ENCODE assay signal across 31 cellular contexts in genomic region chr13:94758571-94758970, GRCh38. TPM values are rescaled to one million over a fixed set of nuclear protein-coding genes. Genes with fewer than 3 reads are reported as not detected.
"Had no signal": no experiment of that assay in that cellular context is flagged by ENCODE, and none has a peak within 500 bp of the region (broad histone marks: within the 10 kb centered on the region; RNA-seq: fewer than 3 reads in every experiment).

No MANE protein-coding gene starts in this region.

- H3K27me3 ChIP-seq: esophagus squamous epithelium, gastrocnemius medialis, left lung had no signal

- H3K4me3 ChIP-seq: coronary artery, dorsolateral prefrontal cortex, esophagus squamous epithelium, gastrocnemius medialis, heart right ventricle, left lung, lower lobe of right lung, mucosa of descending colon had no signal

- H3K9me3 ChIP-seq: esophagus squamous epithelium, gastrocnemius medialis, heart right ventricle, left lung, lower lobe of right lung, mucosa of descending colon had no signal

- DNase-seq: dermis blood vessel endothelial cell; dorsolateral prefrontal cortex; effector CD4-positive, alpha-beta T cell; effector memory CD8-positive, alpha-beta T cell; endodermal cell; erythroblast; esophagus squamous epithelium; foreskin fibroblast; foreskin melanocyte; gastrocnemius medialis; glutamatergic neuron; head of caudate nucleus; heart right ventricle; hippocampal formation; left cardiac atrium; left ventricle myocardium superior; lower lobe of right lung; mesenchymal stem cell; mucosa of descending colon; naive B cell; naive thymus-derived CD8-positive, alpha-beta T cell had no signal

- H3K36me3 ChIP-seq: esophagus squamous epithelium, gastrocnemius medialis, heart right ventricle, left lung, lower lobe of right lung had no signal

- H3K4me1 ChIP-seq: esophagus squamous epithelium, gastrocnemius medialis, heart right ventricle, left lung, lower lobe of right lung had no signal

- ATAC-seq: effector memory CD8-positive, alpha-beta T cell; esophagus mucosa; gastrocnemius medialis; heart right ventricle; left cardiac atrium; left lung; left ventricle myocardium superior; lower lobe of right lung; mucosa of descending colon; naive thymus-derived CD8-positive, alpha-beta T cell had no signal

- H3K27ac ChIP-seq: coronary artery, dorsolateral prefrontal cortex, epithelial cell of prostate, esophagus squamous epithelium, gastrocnemius medialis, heart right ventricle, left lung, lower lobe of right lung had no signal

RNA-seq across cellular contexts. Expression of gene SOX21, which starts 46.2 kb away (rescaled TPM):
- total RNA-seq: dermis blood vessel endothelial cell; gastrocnemius medialis; glomerular endothelial cell; heart right ventricle; kidney epithelial cell; left cardiac atrium; left ventricle myocardium superior; mesenteric fat pad; mesothelial cell of epicardium; mucosa of descending colon; myocyte; naive thymus-derived CD8-positive, alpha-beta T cell had no signal
- polyA plus RNA-seq: heart right ventricle; keratinocyte; naive thymus-derived CD8-positive, alpha-beta T cell had no signal
